In genomic region chr15:26891448-26891881, GRCh38 we compare ENCODE assay signal across 8 cellular contexts. TPM values are rescaled to one million over a fixed set of nuclear protein-coding genes. Genes with fewer than 3 reads are reported as not detected.
DNase-seq lines count a peak whose midpoint lies in the region; ATAC-seq and TF ChIP-seq lines count a peak whose summit lies in the region.

No MANE protein-coding gene starts in this region.

- H3K9me3 ChIP-seq in MG63 (no peaks in the 10 kb centered on the region), right lobe of liver (no peaks in the 10 kb centered on the region)

- peaks cover 0 to 6% of the 10 kb centered on the region in 2 donors for H3K4me1 Mint-ChIP-seq in stimulated activated naive B cell treated with anti-CD40 and anti-IgM and Interleukin-4, amounts not matched to agents 10 μg/mL and 1 μg/mL and 100 μg/mL, for 72 hours

- peaks cover 5 to 13% of the 10 kb centered on the region in 2 donors for H3K27me3 Mint-ChIP-seq in stimulated activated naive B cell treated with anti-CD40 and anti-IgM and Interleukin-4, amounts not matched to agents 10 μg/mL and 1 μg/mL and 100 μg/mL, for 72 hours

- H3K4me3 ChIP-seq in MG63 (no peak overlapping the region), dorsolateral prefrontal cortex (peak overlapping the region; percentile 16 to 71 (median 50)), right lobe of liver (no peak overlapping the region)

- peaks cover 0 to 4% (median 0%) of the 10 kb centered on the region in 4 donors for H3K4me1 ChIP-seq in right lobe of liver

- no peak overlapping the region for H3K27ac Mint-ChIP-seq in stimulated activated naive B cell treated with anti-CD40 and anti-IgM and Interleukin-4, amounts not matched to agents 10 μg/mL and 1 μg/mL and 100 μg/mL, for 72 hours

- DNase-seq in activated CD8-positive, alpha-beta memory T cell treated with anti-CD3 and anti-CD28 coated beads for 24 hours, result peak; percentile 64
- DNase-seq in activated CD8-positive, alpha-beta memory T cell treated with anti-CD3 and anti-CD28 coated beads, Interleukin-2, amount 50 U/mL, for 4 hours, result no peak
- peak; percentile 35 for DNase-seq in MG63
- DNase-seq in SHP77 treated with DMSO at 0.1 percent for 48 hours (lab: John Stamatoyannopoulos, UW), result peak; percentile 56
- peak in 9 of 10 donors; percentile 67 to 89 (median 82) for DNase-seq in dorsolateral prefrontal cortex
- DNase-seq in right lobe of liver, result peak; percentile 56 to 66 (median 65)
- peak; percentile 50 for DNase-seq in stimulated activated naive B cell treated with anti-CD40 and anti-IgM and Interleukin-4, amounts not matched to agents 10 μg/mL and 1 μg/mL and 100 μg/mL, for 72 hours

- peaks cover 0 to 2% of the 10 kb centered on the region in 2 donors for H3K9me3 Mint-ChIP-seq in stimulated activated naive B cell treated with anti-CD40 and anti-IgM and Interleukin-4, amounts not matched to agents 10 μg/mL and 1 μg/mL and 100 μg/mL, for 72 hours

- H3K27me3 ChIP-seq in MG63 (no peaks in the 10 kb centered on the region), dorsolateral prefrontal cortex (peaks cover 0 to 7% (median 0%) of the 10 kb centered on the region in 45 donors), right lobe of liver (peaks cover 0 to 8% of the 10 kb centered on the region in 2 donors)

- H3K27ac ChIP-seq in dorsolateral prefrontal cortex, result peak overlapping the region in 6 of 59 donors; percentile 21 to 64 (median 45)
- H3K27ac ChIP-seq in right lobe of liver, result no peak overlapping the region

- no peaks in the 10 kb centered on the region for H3K36me3 ChIP-seq in MG63
- H3K36me3 ChIP-seq in right lobe of liver, result no peaks in the 10 kb centered on the region

- H3K36me3 Mint-ChIP-seq in stimulated activated naive B cell treated with anti-CD40 and anti-IgM and Interleukin-4, amounts not matched to agents 10 μg/mL and 1 μg/mL and 100 μg/mL, for 72 hours, result no peaks in the 10 kb centered on the region

- intact Hi-C loops in dorsolateral prefrontal cortex (cut with DNase I) (loop anchor here (2.0 to 5.0 kb wide), 4 partner anchors 125 to 1231 kb away; no protein-coding TSS in a partner anchor), right lobe of liver (cut with DNase I) (loop anchor here in 1 of 2 donors (10.0 kb wide), 1 partner anchor 123 kb away; no protein-coding TSS in a partner anchor)

- TF ChIP-seq CTCF in dorsolateral prefrontal cortex (IDR thresholded peaks at IDR 0.05 in 54 of 56, conservative IDR thresholded peaks at IDR 0.05 in 2 of 56; ENCODE audit: low read depth in 1 of 56, partially characterized antibody in 56 of 56) (peak; percentile 68 to 95 (median 86)), right lobe of liver (IDR thresholded peaks at IDR 0.05) (peak; percentile 32 to 65 (median 60))

- ATAC-seq in right lobe of liver (peak; percentile 61 to 76 (median 71)), GM21786 (IDR thresholded peaks at IDR 0.05; ENCODE audit: unreplicated experiment) (no peak)
- ATAC-seq in stimulated activated naive B cell treated with anti-CD40 and anti-IgM and Interleukin-4, amounts not matched to agents 10 μg/mL and 1 μg/mL and 100 μg/mL, for 72 hours (replicated peaks), result peak; percentile 75 to 85

- WGBS in right lobe of liver (ENCODE audit: insufficient coverage, low coverage, low lambda C conversion rate, missing lambda C conversion rate), result 4% methylated on average over 19 of the region's 21 CpGs

- H3K4me3 Mint-ChIP-seq in stimulated activated naive B cell treated with anti-CD40 and anti-IgM and Interleukin-4, amounts not matched to agents 10 μg/mL and 1 μg/mL and 100 μg/mL, for 72 hours, result peak overlapping the region in 1 of 2 donors; percentile 4

- TF ChIP-seq POLR2A in right lobe of liver (IDR thresholded peaks at IDR 0.05), result no peak

RNA-seq across cellular contexts. Expression of gene GABRA5, which starts 24.6 kb away (rescaled TPM):
- total RNA-seq in MG63 (2014; rRNA removed; shearing (Covaris generic); ENCODE audit: low replicate concordance), result 0.49 TPM in 1 of 2 replicates, not detected in the other
- total RNA-seq in dorsolateral prefrontal cortex (100 to 1,000 TPM in 2 of 120 experiments, 10 to 100 TPM in 118; 18.6 to 115 (median 53.3) TPM), right lobe of liver (not detected)

Comparison
In these comparisons a context has a peak if more than half of its experiments do, and no peak if none do; other contexts are left out.
1. H3K4me3 ChIP-seq: peak in dorsolateral prefrontal cortex (59 of 59); none in MG63 (single experiment) and right lobe of liver (0 of 3).
2. RNA of gene GABRA5, which starts 24.6 kb away (total RNA-seq): 18.6 to 115 TPM in dorsolateral prefrontal cortex; 0.49 TPM in MG63 and not detected in right lobe of liver; every median in the first group is over 10 times any median in the second.